Comparison of ENCODE assay signal across 6 cellular contexts in the genomic region with DNA sequence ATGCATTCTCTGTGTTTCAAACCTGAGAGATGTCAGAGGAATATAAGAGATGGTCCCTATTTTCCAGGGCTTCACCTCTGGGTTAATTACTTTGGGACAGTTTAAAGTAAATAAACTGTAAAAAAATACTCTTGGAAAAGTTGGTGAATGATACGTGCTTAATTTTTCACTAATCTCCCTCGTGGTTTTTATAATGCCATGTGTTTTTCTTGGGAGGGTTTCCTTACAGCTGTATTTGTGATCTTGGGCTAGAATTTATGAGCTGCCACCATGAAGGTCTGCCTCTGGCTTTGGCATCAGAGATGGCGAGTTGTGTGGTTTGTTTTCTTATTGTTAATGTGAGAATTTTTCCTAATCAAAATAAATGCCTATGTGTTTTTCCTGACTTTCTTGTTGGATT.
"Had no signal": no experiment of that assay in that cellular context is flagged by ENCODE, and none has a peak within 500 bp of the region (broad histone marks: within the 10 kb centered on the region; RNA-seq: fewer than 3 reads in every experiment).

No MANE protein-coding gene starts in this region.

- DNase-seq: H7, KBM-7 had no signal

- FAIRE-seq: H1, HepG2 had no signal

- ATAC-seq: GM23338, HCT116, HepG2 had no signal
